In genomic region chr19:14432817-14433453, GRCh38 we compare ENCODE assay signal across 1 cellular context.
TF ChIP-seq lines count a peak whose summit lies in the region.

TSS of gene PKN1 (plus strand) at chr19:14433306. CDS start at chr19:14433522, 216 bp downstream.

TF ChIP-seq in HepG2, 621 proteins besides CTCF, POLR2A, EP300 and RAD21 (continued from another document and continues in another):
- TF ChIP-seq ZBTB46 (CRISPR knock-in tag; IDR thresholded peaks at IDR 0.05; ENCODE audit: borderline replicate concordance) (no peak), ELF3 (CRISPR knock-in tag; IDR thresholded peaks at IDR 0.05) (no peak), TOE1 (CRISPR knock-in tag; IDR thresholded peaks at IDR 0.05) (no peak), MED13 (CRISPR knock-in tag; IDR thresholded peaks at IDR 0.05) (no peak), SP5 (CRISPR knock-in tag; IDR thresholded peaks at IDR 0.05; ENCODE audit: borderline replicate concordance, low read depth) (no peak), ZNF484 (CRISPR knock-in tag; IDR thresholded peaks at IDR 0.05; ENCODE audit: borderline replicate concordance, low read depth) (no peak), DNMT1 (CRISPR knock-in tag; IDR thresholded peaks at IDR 0.05) (no peak), POLR2G (IDR thresholded peaks at IDR 0.05; ENCODE audit: low read depth, low read length) (peak; percentile 59; the same call in 1 of the 2 replicates), HNF1B (CRISPR knock-in tag; IDR thresholded peaks at IDR 0.05) (no peak), ZNF564 (CRISPR knock-in tag; IDR thresholded peaks at IDR 0.05) (no peak), NCOA2 (CRISPR knock-in tag; IDR thresholded peaks at IDR 0.05) (no peak), ZSCAN9 (CRISPR knock-in tag; IDR thresholded peaks at IDR 0.05; ENCODE audit: borderline replicate concordance) (no peak), NFKBIZ (CRISPR knock-in tag; IDR thresholded peaks at IDR 0.05) (no peak), GRHL1 (CRISPR knock-in tag; conservative IDR thresholded peaks at IDR 0.05) (no peak), BCL3 (CRISPR knock-in tag; IDR thresholded peaks at IDR 0.05) (no peak), ZNF788 (CRISPR knock-in tag; IDR thresholded peaks at IDR 0.05; ENCODE audit: borderline replicate concordance) (no peak; the same call in 1 of the 2 replicates), ZGPAT (CRISPR knock-in tag; IDR thresholded peaks at IDR 0.05) (no peak), E2F1 (CRISPR knock-in tag; IDR thresholded peaks at IDR 0.05) (no peak), ZNF18 (CRISPR knock-in tag; IDR thresholded peaks at IDR 0.05; ENCODE audit: insufficient replicate concordance) (no peak), IKZF4 (CRISPR knock-in tag; IDR thresholded peaks at IDR 0.05; ENCODE audit: borderline replicate concordance, low read depth, not compliant biosample characterization) (no peak), TRIM24 (CRISPR knock-in tag; IDR thresholded peaks at IDR 0.05) (no peak), HES4 (CRISPR knock-in tag; IDR thresholded peaks at IDR 0.05; ENCODE audit: borderline replicate concordance) (no peak), RARG (CRISPR knock-in tag; IDR thresholded peaks at IDR 0.05; ENCODE audit: low read depth) (no peak), ZNF496 (CRISPR knock-in tag; IDR thresholded peaks at IDR 0.05; ENCODE audit: insufficient replicate concordance) (no peak), SRSF4 (IDR thresholded peaks at IDR 0.05; ENCODE audit: low read depth, low read length, poor library complexity, severe bottlenecking) (no peak), RBM39 (IDR thresholded peaks at IDR 0.05; ENCODE audit: low read depth, low read length, poor library complexity, severe bottlenecking) (no peak), ZNF570 (CRISPR knock-in tag; IDR thresholded peaks at IDR 0.05; ENCODE audit: borderline replicate concordance) (no peak), GPBP1L1 (CRISPR knock-in tag; IDR thresholded peaks at IDR 0.05) (no peak), ZNF883 (CRISPR knock-in tag; IDR thresholded peaks at IDR 0.05; ENCODE audit: not compliant biosample characterization) (no peak), ZNF460 (CRISPR knock-in tag; IDR thresholded peaks at IDR 0.05; ENCODE audit: borderline replicate concordance) (no peak), ZNF770 (CRISPR knock-in tag; IDR thresholded peaks at IDR 0.05) (no peak), CHD2 (IDR thresholded peaks at IDR 0.05; ENCODE audit: low read depth, low read length) (no peak), YEATS2 (CRISPR knock-in tag; IDR thresholded peaks at IDR 0.05; ENCODE audit: borderline replicate concordance) (no peak), PATZ1 (CRISPR knock-in tag; IDR thresholded peaks at IDR 0.05) (0 out of 2 replicates have a peak, but pooled peaks have one; percentile 18), FOXP1 (IDR thresholded peaks at IDR 0.05) (no peak), FOXP1 (CRISPR knock-in tag; IDR thresholded peaks at IDR 0.05) (no peak), CC2D1A (CRISPR knock-in tag; IDR thresholded peaks at IDR 0.05) (no peak), HNRNPK (IDR thresholded peaks at IDR 0.05; ENCODE audit: low read depth, low read length, poor library complexity, severe bottlenecking) (peak; percentile 5), ZNF160 (CRISPR knock-in tag; IDR thresholded peaks at IDR 0.05) (no peak), ZBTB4 (CRISPR knock-in tag; IDR thresholded peaks at IDR 0.05; ENCODE audit: borderline replicate concordance) (no peak), SP1 (IDR thresholded peaks at IDR 0.05) (no peak), SP1 (CRISPR knock-in tag; IDR thresholded peaks at IDR 0.05) (no peak), GTF2F1 (IDR thresholded peaks at IDR 0.05; ENCODE audit: low read length) (no peak), CBX5 (CRISPR knock-in tag; IDR thresholded peaks at IDR 0.05; ENCODE audit: borderline replicate concordance) (no peak), ZFP36L2 (CRISPR knock-in tag; IDR thresholded peaks at IDR 0.05) (no peak)
